In the genomic region with DNA sequence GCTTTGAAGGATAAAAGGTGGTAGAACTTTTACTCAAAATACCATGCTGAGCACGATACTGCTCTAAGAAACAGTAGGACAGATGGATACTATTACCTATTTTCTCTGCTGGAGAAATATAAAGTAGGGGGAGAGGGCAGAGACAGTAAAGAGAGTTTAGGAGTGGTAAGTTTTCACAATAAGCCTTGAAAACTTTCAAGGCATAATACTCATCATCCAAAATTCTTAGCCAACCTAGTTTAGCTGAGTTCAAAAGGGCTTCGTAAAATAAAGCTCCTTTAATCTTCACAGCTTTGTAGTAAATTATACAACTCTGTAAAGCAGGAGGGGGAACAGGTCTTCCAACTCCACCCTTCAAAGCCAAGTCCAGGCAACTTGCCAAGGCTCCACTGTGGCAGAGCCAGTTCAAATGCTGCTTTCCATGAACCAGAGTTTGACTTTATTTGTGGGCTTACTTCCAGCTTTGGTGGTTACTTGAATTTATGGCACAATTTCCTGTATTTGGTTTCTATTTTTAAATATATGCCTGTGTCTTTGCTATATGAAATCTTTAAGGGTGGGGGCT, we compare ENCODE assay signal across 9 cellular contexts. TPM values are rescaled to one million over a fixed set of nuclear protein-coding genes. Genes with fewer than 3 reads are reported as not detected.
DNase-seq lines count a peak whose midpoint lies in the region; ATAC-seq and TF ChIP-seq lines count a peak whose summit lies in the region.
"Had no signal": no experiment of that assay in that cellular context is flagged by ENCODE, and none has a peak within 500 bp of the region (broad histone marks: within the 10 kb centered on the region; RNA-seq: fewer than 3 reads in every experiment).

No MANE protein-coding gene starts in this region.

- H3K27me3 ChIP-seq in left lung = no peaks in the 10 kb centered on the region
- no peaks in the 10 kb centered on the region for H3K27me3 ChIP-seq in effector memory CD4-positive, alpha-beta T cell (replicated peaks; ENCODE audit: control insufficient read depth, insufficient read depth, low read length, poor library complexity, severe bottlenecking)

- POLR2A ChIA-PET in WTC11 (lab: Charles Lee) = no interaction called here

- TF ChIP-seq CTCF in left lung (IDR thresholded peaks at IDR 0.05) (no peak), WTC11 (IDR thresholded peaks at IDR 0.05) (no peak), natural killer cell (IDR thresholded peaks at IDR 0.05) (no peak)

- H3K9me3 Mint-ChIP-seq in WTC11 (no peaks in the 10 kb centered on the region), natural killer cell (no peaks in the 10 kb centered on the region)

- H3K36me3 Mint-ChIP-seq in WTC11 (peaks cover 75% of the 10 kb centered on the region), natural killer cell (peaks cover 66% of the 10 kb centered on the region)

- no peak overlapping the region for H3K27ac Mint-ChIP-seq in WTC11
- no peak overlapping the region for H3K27ac Mint-ChIP-seq in natural killer cell

- CTCF ChIA-PET in WTC11 (lab: Charles Lee) = no interaction called here

- peaks cover 0 to 100% of the 10 kb centered on the region in 2 donors for H3K36me3 ChIP-seq in left lung
- peaks cover 99% of the 10 kb centered on the region for H3K36me3 ChIP-seq in effector memory CD4-positive, alpha-beta T cell (ENCODE audit: control insufficient read depth, insufficient read depth, low read length)

- no peak overlapping the region for H3K4me3 ChIP-seq in left lung
- no peak overlapping the region for H3K4me3 ChIP-seq in effector memory CD4-positive, alpha-beta T cell (ENCODE audit: insufficient read depth, low read depth, low read length, poor library complexity, severe bottlenecking)

- ATAC-seq in left lung = peak; percentile 90
- no peak for ATAC-seq in WTC11
- no peak for ATAC-seq in natural killer cell

- H3K4me3 Mint-ChIP-seq in WTC11 (no peak overlapping the region), natural killer cell (no peak overlapping the region)

- DNase-seq in A172 (ENCODE audit: low spot score) (peak; percentile 64), HT-29 (ENCODE audit: low spot score) (peak; percentile 95), anterior cingulate cortex (lab: John Stamatoyannopoulos, UW) (peak in 31 of 58 donors; percentile 3 to 69 (median 27)), left lung (peak in 1 of 2 donors; percentile 82), WTC11 (ENCODE audit: low spot score) (no peak), natural killer cell (no peak), NCI-H146 treated with DMSO at 0.1 percent for 48 hours (lab: John Stamatoyannopoulos, UW; ENCODE audit: unreplicated experiment) (no peak)
- DNase-seq in effector memory CD4-positive, alpha-beta T cell = no peak

- H3K9me3 ChIP-seq in left lung = no peaks in the 10 kb centered on the region
- H3K9me3 ChIP-seq in effector memory CD4-positive, alpha-beta T cell (ENCODE audit: control insufficient read depth, low read length) = no peaks in the 10 kb centered on the region

- H3K4me1 Mint-ChIP-seq in WTC11 = no peaks in the 10 kb centered on the region
- peaks cover 3 to 4% of the 10 kb centered on the region in 2 donors for H3K4me1 Mint-ChIP-seq in natural killer cell

- no peaks in the 10 kb centered on the region for H3K27me3 Mint-ChIP-seq in WTC11 (ENCODE audit: low read depth)
- no peaks in the 10 kb centered on the region for H3K27me3 Mint-ChIP-seq in natural killer cell (ENCODE audit: low read depth in 2 of 2)

- H3K4me1 ChIP-seq in left lung = peaks cover 4 to 27% of the 10 kb centered on the region in 2 donors
- H3K4me1 ChIP-seq in effector memory CD4-positive, alpha-beta T cell (ENCODE audit: control insufficient read depth, insufficient read depth, low read length, poor library complexity, severe bottlenecking) = no peaks in the 10 kb centered on the region

- intact Hi-C loops in left lung (cut with DNase I) = no loop called here
- intact Hi-C loops in natural killer cell (cut with micrococcal nuclease) = no loop called here

- no peak overlapping the region for H3K27ac ChIP-seq in left lung
- H3K27ac ChIP-seq in effector memory CD4-positive, alpha-beta T cell (ENCODE audit: insufficient read depth, low read length, poor library complexity, severe bottlenecking) = no peak overlapping the region

TF ChIP-seq in WTC11, 78 proteins besides CTCF, POLR2A, EP300 and RAD21:
- TF ChIP-seq, protein P1, sequence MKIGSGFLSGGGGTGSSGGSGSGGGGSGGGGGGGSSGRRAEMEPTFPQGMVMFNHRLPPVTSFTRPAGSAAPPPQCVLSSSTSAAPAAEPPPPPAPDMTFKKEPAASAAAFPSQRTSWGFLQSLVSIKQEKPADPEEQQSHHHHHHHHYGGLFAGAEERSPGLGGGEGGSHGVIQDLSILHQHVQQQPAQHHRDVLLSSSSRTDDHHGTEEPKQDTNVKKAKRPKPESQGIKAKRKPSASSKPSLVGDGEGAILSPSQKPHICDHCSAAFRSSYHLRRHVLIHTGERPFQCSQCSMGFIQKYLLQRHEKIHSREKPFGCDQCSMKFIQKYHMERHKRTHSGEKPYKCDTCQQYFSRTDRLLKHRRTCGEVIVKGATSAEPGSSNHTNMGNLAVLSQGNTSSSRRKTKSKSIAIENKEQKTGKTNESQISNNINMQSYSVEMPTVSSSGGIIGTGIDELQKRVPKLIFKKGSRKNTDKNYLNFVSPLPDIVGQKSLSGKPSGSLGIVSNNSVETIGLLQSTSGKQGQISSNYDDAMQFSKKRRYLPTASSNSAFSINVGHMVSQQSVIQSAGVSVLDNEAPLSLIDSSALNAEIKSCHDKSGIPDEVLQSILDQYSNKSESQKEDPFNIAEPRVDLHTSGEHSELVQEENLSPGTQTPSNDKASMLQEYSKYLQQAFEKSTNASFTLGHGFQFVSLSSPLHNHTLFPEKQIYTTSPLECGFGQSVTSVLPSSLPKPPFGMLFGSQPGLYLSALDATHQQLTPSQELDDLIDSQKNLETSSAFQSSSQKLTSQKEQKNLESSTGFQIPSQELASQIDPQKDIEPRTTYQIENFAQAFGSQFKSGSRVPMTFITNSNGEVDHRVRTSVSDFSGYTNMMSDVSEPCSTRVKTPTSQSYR (CRISPR knock-in tag; IDR thresholded peaks at IDR 0.05) = no peak
- TF ChIP-seq NFYB (CRISPR knock-in tag; conservative IDR thresholded peaks at IDR 0.05; ENCODE audit: low read depth) (no peak), OVOL2 (CRISPR knock-in tag; IDR thresholded peaks at IDR 0.05; ENCODE audit: borderline replicate concordance) (no peak), ZNF219 (CRISPR knock-in tag; IDR thresholded peaks at IDR 0.05; ENCODE audit: borderline replicate concordance) (no peak), TEAD1 (CRISPR knock-in tag; IDR thresholded peaks at IDR 0.05) (no peak), CREB1 (CRISPR knock-in tag; IDR thresholded peaks at IDR 0.05) (no peak), RELA (CRISPR knock-in tag; IDR thresholded peaks at IDR 0.05; ENCODE audit: borderline replicate concordance) (no peak), ZBTB21 (CRISPR knock-in tag; IDR thresholded peaks at IDR 0.05; ENCODE audit: borderline replicate concordance) (no peak), GABPB1 (CRISPR knock-in tag; IDR thresholded peaks at IDR 0.05) (no peak), ZNF423 (CRISPR knock-in tag; IDR thresholded peaks at IDR 0.05) (no peak), HMGA2 (CRISPR knock-in tag; IDR thresholded peaks at IDR 0.05) (no peak), TEAD4 (CRISPR knock-in tag; IDR thresholded peaks at IDR 0.05) (no peak)
- TF ChIP-seq, protein P2, sequence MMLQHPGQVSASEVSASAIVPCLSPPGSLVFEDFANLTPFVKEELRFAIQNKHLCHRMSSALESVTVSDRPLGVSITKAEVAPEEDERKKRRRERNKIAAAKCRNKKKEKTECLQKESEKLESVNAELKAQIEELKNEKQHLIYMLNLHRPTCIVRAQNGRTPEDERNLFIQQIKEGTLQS (CRISPR knock-in tag; conservative IDR thresholded peaks at IDR 0.05) = no peak
- TF ChIP-seq, protein P3, sequence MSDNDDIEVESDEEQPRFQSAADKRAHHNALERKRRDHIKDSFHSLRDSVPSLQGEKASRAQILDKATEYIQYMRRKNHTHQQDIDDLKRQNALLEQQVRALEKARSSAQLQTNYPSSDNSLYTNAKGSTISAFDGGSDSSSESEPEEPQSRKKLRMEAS (CRISPR knock-in tag; IDR thresholded peaks at IDR 0.05) = no peak
- TF ChIP-seq, protein P4, sequence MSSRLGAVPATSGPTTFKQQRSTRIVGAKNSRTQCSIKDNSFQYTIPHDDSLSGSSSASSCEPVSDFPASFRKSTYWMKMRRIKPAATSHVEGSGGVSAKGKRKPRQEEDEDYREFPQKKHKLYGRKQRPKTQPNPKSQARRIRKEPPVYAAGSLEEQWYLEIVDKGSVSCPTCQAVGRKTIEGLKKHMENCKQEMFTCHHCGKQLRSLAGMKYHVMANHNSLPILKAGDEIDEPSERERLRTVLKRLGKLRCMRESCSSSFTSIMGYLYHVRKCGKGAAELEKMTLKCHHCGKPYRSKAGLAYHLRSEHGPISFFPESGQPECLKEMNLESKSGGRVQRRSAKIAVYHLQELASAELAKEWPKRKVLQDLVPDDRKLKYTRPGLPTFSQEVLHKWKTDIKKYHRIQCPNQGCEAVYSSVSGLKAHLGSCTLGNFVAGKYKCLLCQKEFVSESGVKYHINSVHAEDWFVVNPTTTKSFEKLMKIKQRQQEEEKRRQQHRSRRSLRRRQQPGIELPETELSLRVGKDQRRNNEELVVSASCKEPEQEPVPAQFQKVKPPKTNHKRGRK (CRISPR knock-in tag; IDR thresholded peaks at IDR 0.05; ENCODE audit: borderline replicate concordance) = no peak
- TF ChIP-seq, protein P5, sequence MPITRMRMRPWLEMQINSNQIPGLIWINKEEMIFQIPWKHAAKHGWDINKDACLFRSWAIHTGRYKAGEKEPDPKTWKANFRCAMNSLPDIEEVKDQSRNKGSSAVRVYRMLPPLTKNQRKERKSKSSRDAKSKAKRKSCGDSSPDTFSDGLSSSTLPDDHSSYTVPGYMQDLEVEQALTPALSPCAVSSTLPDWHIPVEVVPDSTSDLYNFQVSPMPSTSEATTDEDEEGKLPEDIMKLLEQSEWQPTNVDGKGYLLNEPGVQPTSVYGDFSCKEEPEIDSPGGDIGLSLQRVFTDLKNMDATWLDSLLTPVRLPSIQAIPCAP (CRISPR knock-in tag; IDR thresholded peaks at IDR 0.05) = no peak

RNA-seq across cellular contexts. Expression of a gene that starts 15.5 kb away (rescaled TPM):
- not detected in 2 replicates for total RNA-seq in A172 (2014; rRNA removed; shearing (Covaris generic))
- 0.20 TPM in 1 of 2 replicates, not detected in the other for total RNA-seq in HT-29 (2014; rRNA removed; shearing (Covaris generic))
- total RNA-seq in left lung (not detected), WTC11 (2021) (0.17 to 0.21 TPM (median 0.18 TPM) in 3 replicates), natural killer cell (under 1 TPM in 2 of 3 donors, not detected in 1; 0.26 to 0.75 TPM)
- total RNA-seq: mononuclear cell had no signal

RNA-seq across cellular contexts. Expression of a gene that starts 19.0 kb away (rescaled TPM):
- total RNA-seq in A172 (2014; rRNA removed; shearing (Covaris generic)) = 106 and 123 TPM in 2 replicates
- total RNA-seq in HT-29 (2014; rRNA removed; shearing (Covaris generic)) = 39.2 and 47.7 TPM in 2 replicates
- 10 to 100 TPM; 34.3 to 45.2 TPM for total RNA-seq in left lung
- total RNA-seq in WTC11 (2021) = 35.7 to 45.5 TPM (median 44.5 TPM) in 3 replicates
- 10 to 100 TPM; 18.0 to 21.7 (median 19.0) TPM for total RNA-seq in natural killer cell

RNA-seq across cellular contexts. Expression of a gene that starts 31.7 kb away (rescaled TPM):
- total RNA-seq in A172 (2014; rRNA removed; shearing (Covaris generic)) = 47.6 and 63.2 TPM in 2 replicates
- total RNA-seq in HT-29 (2014; rRNA removed; shearing (Covaris generic)) = 34.2 and 42.6 TPM in 2 replicates
- total RNA-seq in left lung (100 to 1,000 TPM; 102 to 110 TPM), WTC11 (2021) (38.4 to 46.2 TPM (median 39.1 TPM) in 3 replicates), natural killer cell (100 to 1,000 TPM in 2 of 3 donors, 10 to 100 TPM in 1; 77.7 to 130 (median 119) TPM)

Comparison
In these comparisons a context has a peak if more than half of its experiments do, and no peak if none do; other contexts are left out.
1. DNase-seq: peak in A172 (single experiment), HT-29 (single experiment) and anterior cingulate cortex (31 of 58); none in WTC11 (single experiment), natural killer cell (single experiment), NCI-H146 treated with DMSO at 0.1 percent for 48 hours (single experiment) and effector memory CD4-positive, alpha-beta T cell (0 of 3).